ENCODE assay signal across 1 cellular context in the genomic region with DNA sequence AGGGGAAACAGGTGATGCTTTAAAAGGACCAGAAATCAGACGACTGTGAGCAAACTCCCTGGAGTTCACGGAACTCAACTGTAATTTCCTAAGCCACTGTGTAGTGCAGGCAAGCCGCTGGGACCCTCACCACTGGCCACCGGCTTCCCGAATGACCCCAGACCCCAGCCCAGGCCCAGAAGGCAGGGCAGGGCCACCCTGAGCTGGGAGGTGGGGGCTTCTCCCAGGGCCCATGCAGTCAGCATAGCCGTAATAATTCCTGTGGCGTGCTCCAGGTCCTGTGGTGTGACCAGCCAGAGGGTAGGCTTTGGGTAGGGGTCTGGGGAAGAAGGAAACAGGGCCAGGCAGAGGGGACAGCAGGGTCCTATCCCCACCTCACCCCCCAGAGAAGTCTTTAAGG.
TF ChIP-seq lines count a peak whose summit lies in the region.

No MANE protein-coding gene starts in this region.

TF ChIP-seq in K562, 482 proteins besides CTCF, POLR2A, EP300 and RAD21:
- TF ChIP-seq, protein P1, sequence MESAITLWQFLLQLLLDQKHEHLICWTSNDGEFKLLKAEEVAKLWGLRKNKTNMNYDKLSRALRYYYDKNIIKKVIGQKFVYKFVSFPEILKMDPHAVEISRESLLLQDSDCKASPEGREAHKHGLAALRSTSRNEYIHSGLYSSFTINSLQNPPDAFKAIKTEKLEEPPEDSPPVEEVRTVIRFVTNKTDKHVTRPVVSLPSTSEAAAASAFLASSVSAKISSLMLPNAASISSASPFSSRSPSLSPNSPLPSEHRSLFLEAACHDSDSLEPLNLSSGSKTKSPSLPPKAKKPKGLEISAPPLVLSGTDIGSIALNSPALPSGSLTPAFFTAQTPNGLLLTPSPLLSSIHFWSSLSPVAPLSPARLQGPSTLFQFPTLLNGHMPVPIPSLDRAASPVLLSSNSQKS (CRISPR knock-in tag; IDR thresholded peaks at IDR 0.05): no peak
- TF ChIP-seq CBFB (CRISPR knock-in tag; IDR thresholded peaks at IDR 0.05) (0 out of 2 replicates have a peak, but pooled peaks have one; percentile 52), LARP7 (IDR thresholded peaks at IDR 0.05) (no peak), ZNF707 (CRISPR knock-in tag; conservative IDR thresholded peaks at IDR 0.05) (no peak), CBX2 (IDR thresholded peaks at IDR 0.05; ENCODE audit: insufficient read depth, low read length, poor library complexity, severe bottlenecking) (no peak), CHD4 (IDR thresholded peaks at IDR 0.05; ENCODE audit: insufficient read depth, insufficient replicate concordance, low read depth, low read length, poor library complexity, severe bottlenecking) (no peak), ZNF436 (CRISPR knock-in tag; IDR thresholded peaks at IDR 0.05) (no peak), POLR2G (IDR thresholded peaks at IDR 0.05; ENCODE audit: low read depth, low read length) (0 out of 2 replicates have a peak, but pooled peaks have one; percentile 21), MECOM (CRISPR knock-in tag; IDR thresholded peaks at IDR 0.05) (no peak), XRCC4 (IDR thresholded peaks at IDR 0.05; ENCODE audit: extremely low read depth, insufficient read depth, insufficient read length) (no peak), FOXM1 (IDR thresholded peaks at IDR 0.05; ENCODE audit: low read depth) (no peak), FOXM1 (CRISPR knock-in tag; IDR thresholded peaks at IDR 0.05; ENCODE audit: low read depth) (no peak), SMARCC2 (IDR thresholded peaks at IDR 0.05; ENCODE audit: low read depth) (no peak)
- TF ChIP-seq, protein P2, sequence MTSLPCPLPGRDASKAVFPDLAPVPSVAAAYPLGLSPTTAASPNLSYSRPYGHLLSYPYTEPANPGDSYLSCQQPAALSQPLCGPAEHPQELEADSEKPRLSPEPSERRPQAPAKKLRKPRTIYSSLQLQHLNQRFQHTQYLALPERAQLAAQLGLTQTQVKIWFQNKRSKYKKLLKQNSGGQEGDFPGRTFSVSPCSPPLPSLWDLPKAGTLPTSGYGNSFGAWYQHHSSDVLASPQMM (CRISPR knock-in tag; IDR thresholded peaks at IDR 0.05): no peak
- TF ChIP-seq, protein P3, sequence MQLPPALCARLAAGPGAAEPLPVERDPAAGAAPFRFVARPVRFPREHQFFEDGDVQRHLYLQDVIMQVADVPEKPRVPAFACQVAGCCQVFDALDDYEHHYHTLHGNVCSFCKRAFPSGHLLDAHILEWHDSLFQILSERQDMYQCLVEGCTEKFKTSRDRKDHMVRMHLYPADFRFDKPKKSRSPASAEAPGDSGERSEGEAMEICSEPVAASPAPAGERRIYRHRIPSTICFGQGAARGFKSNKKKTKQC (CRISPR knock-in tag; IDR thresholded peaks at IDR 0.05): no peak
